Comparison of ENCODE assay signal across 15 cellular contexts in the genomic region with DNA sequence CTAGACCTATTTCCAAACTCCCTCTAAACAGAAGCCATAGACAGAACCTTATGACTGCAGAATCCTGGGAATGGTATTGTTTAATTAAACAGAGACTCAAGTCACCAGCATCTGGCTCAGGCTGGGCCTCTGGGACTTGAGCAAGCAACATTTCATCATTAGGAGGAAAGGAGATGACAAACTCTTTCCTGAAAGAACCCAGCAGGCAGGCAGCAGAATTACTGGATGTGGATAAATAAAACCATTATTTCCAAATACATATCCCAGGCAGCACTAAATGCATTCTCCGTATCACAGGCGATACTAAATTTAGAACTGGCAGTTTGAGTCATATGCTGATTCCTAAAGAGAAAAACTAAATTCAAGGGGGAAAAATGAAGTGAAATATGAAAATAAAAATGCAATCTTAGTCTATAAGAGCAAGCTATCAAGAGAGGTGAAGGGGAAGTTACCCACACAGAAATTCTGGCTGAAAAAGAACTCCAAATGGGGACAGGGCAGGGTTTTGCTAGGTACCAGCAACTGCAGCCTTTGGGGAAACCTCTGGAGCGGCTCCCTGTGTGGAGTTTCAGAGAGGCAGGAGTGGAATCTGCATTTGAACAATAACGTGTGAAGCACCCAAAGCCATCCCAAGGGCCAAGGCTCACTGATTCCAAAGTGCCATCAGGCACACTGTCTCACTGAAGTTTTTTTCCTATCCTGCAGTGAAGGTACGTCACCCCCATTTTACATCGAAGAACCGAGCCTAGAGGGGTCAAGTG.
DNase-seq lines count a peak whose midpoint lies in the region; ATAC-seq and TF ChIP-seq lines count a peak whose summit lies in the region.
"Had no signal": no experiment of that assay in that cellular context is flagged by ENCODE, and none has a peak within 500 bp of the region (broad histone marks: within the 10 kb centered on the region; RNA-seq: fewer than 3 reads in every experiment).

No MANE protein-coding gene starts in this region.

- no peaks in the 10 kb centered on the region for H3K27me3 Mint-ChIP-seq in osteocyte (ENCODE audit: unreplicated experiment)
- H3K27me3 Mint-ChIP-seq: stimulated activated naive B cell treated with anti-CD40 and anti-IgM and Interleukin-4, amounts not matched to agents 10 μg/mL and 1 μg/mL and 100 μg/mL, for 72 hours had no signal

- H3K4me2 ChIP-seq in BLaER1 treated with 17β-estradiol and CSF1 and Interleukin-3, amounts not matched to agents 10 nM and 100 nM: peak overlapping the region in 4 of 11 experiments; percentile 5 to 31 (median 14); a peak in 4 of 22 replicates

- H3K9me3 ChIP-seq in BLaER1 treated with 17β-estradiol and CSF1 and Interleukin-3, amounts not matched to agents 10 nM and 100 nM (replicated peaks in 1 of 11): no peaks in the 10 kb centered on the region
- no peaks in the 10 kb centered on the region for H3K9me3 ChIP-seq in adipocyte (ENCODE audit: control insufficient read depth, low read length)

- H3K4me3 ChIP-seq in BLaER1 treated with 17β-estradiol and CSF1 and Interleukin-3, amounts not matched to agents 10 nM and 100 nM: no peak overlapping the region
- peak overlapping the region; percentile 45 for H3K4me3 ChIP-seq in adipocyte (ENCODE audit: low read length)

- H3K4me1 ChIP-seq in BLaER1 treated with 17β-estradiol and CSF1 and Interleukin-3, amounts not matched to agents 10 nM and 100 nM: peaks cover 0 to 12% (median 9%) of the 10 kb centered on the region in 10 experiments; a peak in 10 of 20 replicates
- peaks cover 21% of the 10 kb centered on the region for H3K4me1 ChIP-seq in adipocyte (ENCODE audit: control insufficient read depth, insufficient read depth, low read length)

- peak; percentile 64 for ATAC-seq in omental fat pad (ENCODE audit: low FRiP score)
- ATAC-seq in HG03196 (IDR thresholded peaks at IDR 0.05; ENCODE audit: unreplicated experiment): no peak
- ATAC-seq: activated naive CD4-positive, alpha-beta T cell treated with anti-CD3 and anti-CD28 coated beads, Interleukin-2, amount 50 U/mL, for 72 hours; stimulated activated naive B cell treated with anti-CD40 and anti-IgM and Interleukin-4, amounts not matched to agents 10 μg/mL and 1 μg/mL and 100 μg/mL, for 72 hours had no signal

- TF ChIP-seq CTCF in omental fat pad (IDR thresholded peaks at IDR 0.05) (no peak), osteocyte (IDR thresholded peaks at IDR 0.05) (no peak)

- H4K20me1 ChIP-seq in BLaER1 treated with 17β-estradiol and CSF1 and Interleukin-3, amounts not matched to agents 10 nM and 100 nM: peaks cover 0 to 3% (median 0%) of the 10 kb centered on the region in 11 experiments; a peak in 1 of 22 replicates

- no peaks in the 10 kb centered on the region for H3K9me3 Mint-ChIP-seq in osteocyte (ENCODE audit: unreplicated experiment)
- H3K9me3 Mint-ChIP-seq: activated naive CD4-positive, alpha-beta T cell treated with anti-CD3 and anti-CD28 coated beads, Interleukin-2, amount 50 U/mL, for 72 hours; stimulated activated naive B cell treated with anti-CD40 and anti-IgM and Interleukin-4, amounts not matched to agents 10 μg/mL and 1 μg/mL and 100 μg/mL, for 72 hours had no signal

- no peak overlapping the region for H3K27ac Mint-ChIP-seq in osteocyte (ENCODE audit: unreplicated experiment)
- H3K27ac Mint-ChIP-seq: activated naive CD4-positive, alpha-beta T cell treated with anti-CD3 and anti-CD28 coated beads, Interleukin-2, amount 50 U/mL, for 72 hours; stimulated activated naive B cell treated with anti-CD40 and anti-IgM and Interleukin-4, amounts not matched to agents 10 μg/mL and 1 μg/mL and 100 μg/mL, for 72 hours had no signal

- H3K4me3 Mint-ChIP-seq in osteocyte (ENCODE audit: unreplicated experiment): no peak overlapping the region
- H3K4me3 Mint-ChIP-seq: stimulated activated naive B cell treated with anti-CD40 and anti-IgM and Interleukin-4, amounts not matched to agents 10 μg/mL and 1 μg/mL and 100 μg/mL, for 72 hours had no signal

- no peaks in the 10 kb centered on the region for H3K36me3 ChIP-seq in BLaER1 treated with 17β-estradiol and CSF1 and Interleukin-3, amounts not matched to agents 10 nM and 100 nM
- H3K36me3 ChIP-seq in adipocyte (ENCODE audit: control insufficient read depth, insufficient read depth, low read length, severe bottlenecking): no peaks in the 10 kb centered on the region

- no peaks in the 10 kb centered on the region for H3K27me3 ChIP-seq in BLaER1 treated with 17β-estradiol and CSF1 and Interleukin-3, amounts not matched to agents 10 nM and 100 nM
- H3K27me3 ChIP-seq in adipocyte (replicated peaks; ENCODE audit: control insufficient read depth, insufficient read depth, low read length): peaks cover 11% of the 10 kb centered on the region

- H3K36me3 Mint-ChIP-seq in osteocyte (ENCODE audit: unreplicated experiment): no peaks in the 10 kb centered on the region
- H3K36me3 Mint-ChIP-seq: activated naive CD4-positive, alpha-beta T cell treated with anti-CD3 and anti-CD28 coated beads, Interleukin-2, amount 50 U/mL, for 72 hours had no signal

- peaks cover 4% of the 10 kb centered on the region for H3K4me1 Mint-ChIP-seq in osteocyte (ENCODE audit: unreplicated experiment)
- H3K4me1 Mint-ChIP-seq: stimulated activated naive B cell treated with anti-CD40 and anti-IgM and Interleukin-4, amounts not matched to agents 10 μg/mL and 1 μg/mL and 100 μg/mL, for 72 hours had no signal

- DNase-seq in adipocyte (ENCODE audit: low read depth) (peak; percentile 73), fibroblast of peridontal ligament (ENCODE audit: extremely low read depth) (peak; percentile 68), omental fat pad (ENCODE audit: low spot score) (no peak), osteocyte (ENCODE audit: extremely low spot score, unreplicated experiment) (no peak), activated T-cell treated with anti-CD3 and anti-CD28 coated beads for 4 hours (no peak), HK-2 (ENCODE audit: unreplicated experiment) (no peak)
- DNase-seq: C1 segment of cervical spinal cord; midbrain; NCI-H1436 treated with DMSO at 0.1 percent for 48 hours; NCI-H774; stimulated activated CD4-positive, alpha-beta T cell treated with anti-CD3 and anti-CD28 coated beads, Interleukin-2, amount 100 ng/mL, for 48 hours; stimulated activated naive B cell treated with anti-CD40 and anti-IgM and Interleukin-4, amounts not matched to agents 10 μg/mL and 1 μg/mL and 100 μg/mL, for 72 hours had no signal

- peak overlapping the region in 6 of 11 experiments; percentile 5 to 43 (median 16); a peak in 5 of 22 replicates for H3K27ac ChIP-seq in BLaER1 treated with 17β-estradiol and CSF1 and Interleukin-3, amounts not matched to agents 10 nM and 100 nM

- no peak overlapping the region for H3K9ac ChIP-seq in BLaER1 treated with 17β-estradiol and CSF1 and Interleukin-3, amounts not matched to agents 10 nM and 100 nM
- H3K9ac ChIP-seq in adipocyte (ENCODE audit: low read length): peak overlapping the region; percentile 39

Comparison
In these comparisons a context has a peak if more than half of its experiments do, and no peak if none do; other contexts are left out.
1. DNase-seq: peak in adipocyte (single experiment) and fibroblast of peridontal ligament (single experiment); none in omental fat pad (single experiment), osteocyte (single experiment), activated T-cell treated with anti-CD3 and anti-CD28 coated beads for 4 hours (single experiment) and HK-2 (single experiment).